Comparison of ENCODE assay signal across 18 cellular contexts in the genomic region with DNA sequence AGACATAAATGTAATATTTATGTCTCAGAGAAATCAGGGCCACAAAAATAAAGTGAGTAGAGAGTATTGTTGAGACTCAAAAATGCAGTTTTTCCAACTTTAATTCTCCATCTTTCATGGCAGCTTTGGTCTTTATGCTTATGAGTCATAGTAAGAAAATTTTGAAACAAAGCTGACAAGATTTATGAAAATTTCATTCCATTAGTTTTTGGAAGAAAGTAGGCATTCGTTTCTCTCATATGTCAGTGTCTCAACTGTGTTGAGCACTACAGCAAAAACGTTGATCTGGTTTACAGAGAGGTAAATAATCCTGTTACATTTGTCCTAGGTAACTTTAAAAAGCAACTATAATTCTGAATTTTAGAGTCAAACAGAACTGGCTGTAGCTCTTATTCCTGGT.
DNase-seq lines count a peak whose midpoint lies in the region; ATAC-seq and TF ChIP-seq lines count a peak whose summit lies in the region.
"Had no signal": no experiment of that assay in that cellular context is flagged by ENCODE, and none has a peak within 500 bp of the region (broad histone marks: within the 10 kb centered on the region; RNA-seq: fewer than 3 reads in every experiment).

No MANE protein-coding gene starts in this region.

- peak; percentile 20 for DNase-seq in EH (ENCODE audit: low read depth)
- no peak for DNase-seq in SK-N-SH
- peak; percentile 14 to 60 for DNase-seq in fibroblast of lung (ENCODE audit: low read depth in 2 of 2)
- peak; percentile 4 for DNase-seq in stromal cell of bone marrow (ENCODE audit: low read depth)
- DNase-seq in CD4-positive, alpha-beta memory T cell: no peak
- DNase-seq: DMS53, KBM-7, NCI-H1105, NCI-H146, NCI-H2029, NCI-H446 treated with DMSO at 0.1 percent for 48 hours, NCI-H526, Right ventricle myocardium superior, T-helper 1 cell had no signal

- H3K36me3 Mint-ChIP-seq in CD4-positive, alpha-beta memory T cell: no peaks in the 10 kb centered on the region

- H3K4me2 ChIP-seq in SK-N-SH (no peak overlapping the region), fibroblast of lung (ENCODE audit: extremely low read depth, insufficient read depth, low read length) (no peak overlapping the region)

- no peaks in the 10 kb centered on the region for H4K20me1 ChIP-seq in SK-N-SH (ENCODE audit: insufficient read depth)
- no peaks in the 10 kb centered on the region for H4K20me1 ChIP-seq in fibroblast of lung (ENCODE audit: control insufficient read depth, extremely low read depth, insufficient read depth, low read length)

- peak overlapping the region; percentile 39 to 69; a peak in 2 of 4 replicates for H3K27ac ChIP-seq in SK-N-SH (ENCODE audit: low read depth in 2 of 2, low read length in 1 of 2)
- H3K27ac ChIP-seq in fibroblast of lung (ENCODE audit: insufficient read depth, low read length): no peak overlapping the region
- no peak overlapping the region for H3K27ac ChIP-seq in CD4-positive, alpha-beta memory T cell (ENCODE audit: low read depth, low read length)
- H3K27ac ChIP-seq: SJSA1 had no signal

- peaks cover 6% of the 10 kb centered on the region for H3F3A ChIP-seq in SK-N-SH (replicated peaks; ENCODE audit: insufficient read depth)

- H2AFZ ChIP-seq in SK-N-SH (ENCODE audit: low read depth): peak overlapping the region; percentile 52; the same call in 1 of the 2 replicates
- no peak overlapping the region for H2AFZ ChIP-seq in fibroblast of lung (ENCODE audit: low read length)

- H3K27ac Mint-ChIP-seq in CD4-positive, alpha-beta memory T cell: no peak overlapping the region

- ATAC-seq in GM18907 (IDR thresholded peaks at IDR 0.05; ENCODE audit: unreplicated experiment): no peak
- no peak for ATAC-seq in HG03520 (IDR thresholded peaks at IDR 0.05; ENCODE audit: unreplicated experiment)
- ATAC-seq: GM12878 had no signal

- no peaks in the 10 kb centered on the region for H3K36me3 ChIP-seq in SK-N-SH (replicated peaks in 1 of 2; ENCODE audit: control insufficient read depth in 1 of 2, insufficient read depth in 2 of 2, low read length in 1 of 2)
- no peaks in the 10 kb centered on the region for H3K36me3 ChIP-seq in fibroblast of lung (ENCODE audit: control insufficient read depth, insufficient read depth, low read length)
- H3K36me3 ChIP-seq in CD4-positive, alpha-beta memory T cell (ENCODE audit: insufficient read depth, low read length): no peaks in the 10 kb centered on the region
- H3K36me3 ChIP-seq: SJSA1 had no signal

- CTCF ChIA-PET in SK-N-SH (lab: Yijun Ruan, JAX): no interaction called here
- CTCF ChIA-PET in CD4-positive, alpha-beta memory T cell (lab: Charles Lee; ENCODE audit: partially characterized antibody): no interaction called here

- TF ChIP-seq CTCF in SK-N-SH (IDR thresholded peaks at IDR 0.05) (no peak), fibroblast of lung (conservative IDR thresholded peaks at IDR 0.05 in 1 of 2, IDR thresholded peaks at IDR 0.05 in 1 of 2; ENCODE audit: low read depth in 1 of 2, low read length in 2 of 2) (no peak)

- H3K4me1 ChIP-seq in SK-N-SH (ENCODE audit: control insufficient read depth in 1 of 2, insufficient read depth in 2 of 2, low read depth in 1 of 2, low read length in 1 of 2) (peaks cover 0 to 27% of the 10 kb centered on the region in 2 experiments; a peak in 2 of 4 replicates), fibroblast of lung (ENCODE audit: control insufficient read depth, extremely low read depth, insufficient read depth, low read length) (peaks cover 2% of the 10 kb centered on the region)
- H3K4me1 ChIP-seq in CD4-positive, alpha-beta memory T cell (ENCODE audit: insufficient read depth, low read length): no peaks in the 10 kb centered on the region

- H3K4me3 ChIP-seq in SK-N-SH (ENCODE audit: low read depth in 2 of 2, low read length in 1 of 2): no peak overlapping the region
- H3K4me3 ChIP-seq in fibroblast of lung (replicated peaks in 1 of 4; ENCODE audit: control extremely low read depth in 1 of 4, insufficient read depth in 1 of 4, low read depth in 3 of 4, low read length in 4 of 4): no peak overlapping the region
- no peak overlapping the region for H3K4me3 ChIP-seq in CD4-positive, alpha-beta memory T cell (ENCODE audit: low read length in 2 of 2)
- H3K4me3 ChIP-seq: GM12878, SJSA1 had no signal

- H3K27me3 ChIP-seq in SK-N-SH (ENCODE audit: insufficient read depth) (no peaks in the 10 kb centered on the region), fibroblast of lung (ENCODE audit: control insufficient read depth, insufficient read depth, low read length) (no peaks in the 10 kb centered on the region)
- no peaks in the 10 kb centered on the region for H3K27me3 ChIP-seq in CD4-positive, alpha-beta memory T cell (ENCODE audit: insufficient read depth, low read length)
- H3K27me3 ChIP-seq: SJSA1 had no signal

- H3K4me1 Mint-ChIP-seq in CD4-positive, alpha-beta memory T cell: no peaks in the 10 kb centered on the region

- POLR2A ChIA-PET in SK-N-SH (lab: Yijun Ruan, JAX): no interaction called here
- POLR2A ChIA-PET in CD4-positive, alpha-beta memory T cell (lab: Charles Lee; ENCODE audit: partially characterized antibody): no interaction called here

- no peak overlapping the region for H3K4me3 Mint-ChIP-seq in CD4-positive, alpha-beta memory T cell

- H3K9ac ChIP-seq in SK-N-SH (no peak overlapping the region), fibroblast of lung (ENCODE audit: insufficient read depth, low read length) (no peak overlapping the region)

- H3K9me3 Mint-ChIP-seq in CD4-positive, alpha-beta memory T cell: peaks cover 0 to 3% (median 0%) of the 10 kb centered on the region in 8 donors

- H3K9me2 ChIP-seq in SK-N-SH: no peaks in the 10 kb centered on the region

- H3K79me2 ChIP-seq in SK-N-SH (ENCODE audit: insufficient read depth) (no peaks in the 10 kb centered on the region), fibroblast of lung (ENCODE audit: control insufficient read depth, insufficient read depth, low read length) (no peaks in the 10 kb centered on the region)

- no peak for TF ChIP-seq RAD21 in SK-N-SH (IDR thresholded peaks at IDR 0.05; ENCODE audit: low read length)

- intact Hi-C loops in CD4-positive, alpha-beta memory T cell (cut with micrococcal nuclease): no loop called here

- no peaks in the 10 kb centered on the region for H3K9me3 ChIP-seq in SK-N-SH
- H3K9me3 ChIP-seq in fibroblast of lung (ENCODE audit: control insufficient read depth, insufficient read depth, low read depth, low read length): no peaks in the 10 kb centered on the region
- no peaks in the 10 kb centered on the region for H3K9me3 ChIP-seq in CD4-positive, alpha-beta memory T cell (ENCODE audit: control insufficient read depth in 1 of 2, low read length in 2 of 2)
- H3K9me3 ChIP-seq: SJSA1 had no signal

- WGBS in SK-N-SH (ENCODE audit: low lambda C conversion rate): 2% methylated on average over 2 of the region's 2 CpGs

- peak in 1 of 2 experiments; percentile 62; a peak in 1 of 4 replicates for TF ChIP-seq EP300 in SK-N-SH (IDR thresholded peaks at IDR 0.05; ENCODE audit: borderline replicate concordance in 1 of 2, low read depth in 1 of 2, low read length in 1 of 2)

- peaks cover 0 to 2% of the 10 kb centered on the region in 2 donors for H3K27me3 Mint-ChIP-seq in CD4-positive, alpha-beta memory T cell

TF ChIP-seq in SK-N-SH, 30 proteins besides CTCF, POLR2A, EP300 and RAD21:
- no peak for TF ChIP-seq GABPA (IDR thresholded peaks at IDR 0.05; ENCODE audit: low read depth)
- TF ChIP-seq, protein P1, sequence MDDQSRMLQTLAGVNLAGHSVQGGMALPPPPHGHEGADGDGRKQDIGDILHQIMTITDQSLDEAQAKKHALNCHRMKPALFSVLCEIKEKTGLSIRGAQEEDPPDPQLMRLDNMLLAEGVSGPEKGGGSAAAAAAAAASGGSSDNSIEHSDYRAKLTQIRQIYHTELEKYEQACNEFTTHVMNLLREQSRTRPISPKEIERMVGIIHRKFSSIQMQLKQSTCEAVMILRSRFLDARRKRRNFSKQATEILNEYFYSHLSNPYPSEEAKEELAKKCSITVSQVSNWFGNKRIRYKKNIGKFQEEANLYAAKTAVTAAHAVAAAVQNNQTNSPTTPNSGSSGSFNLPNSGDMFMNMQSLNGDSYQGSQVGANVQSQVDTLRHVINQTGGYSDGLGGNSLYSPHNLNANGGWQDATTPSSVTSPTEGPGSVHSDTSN (IDR thresholded peaks at IDR 0.05): peak; percentile 80
- TF ChIP-seq MEF2A (IDR thresholded peaks at IDR 0.05; ENCODE audit: borderline replicate concordance, low read depth): no peak
- TF ChIP-seq RFX5 (IDR thresholded peaks at IDR 0.05; ENCODE audit: low read length): no peak
- no peak for TF ChIP-seq NRF1 (IDR thresholded peaks at IDR 0.05; ENCODE audit: low read depth, low read length)
- peak; percentile 30; the same call in 1 of the 2 replicates for TF ChIP-seq TCF12 (IDR thresholded peaks at IDR 0.05)
- TF ChIP-seq FOSL2 (IDR thresholded peaks at IDR 0.05; ENCODE audit: borderline replicate concordance, low read depth): peak; percentile 57; the same call in 1 of the 2 replicates
- no peak for TF ChIP-seq FOXM1 (IDR thresholded peaks at IDR 0.05; ENCODE audit: low read depth)
- no peak for TF ChIP-seq YY1 (IDR thresholded peaks at IDR 0.05; ENCODE audit: low read depth)
- TF ChIP-seq, protein P2, sequence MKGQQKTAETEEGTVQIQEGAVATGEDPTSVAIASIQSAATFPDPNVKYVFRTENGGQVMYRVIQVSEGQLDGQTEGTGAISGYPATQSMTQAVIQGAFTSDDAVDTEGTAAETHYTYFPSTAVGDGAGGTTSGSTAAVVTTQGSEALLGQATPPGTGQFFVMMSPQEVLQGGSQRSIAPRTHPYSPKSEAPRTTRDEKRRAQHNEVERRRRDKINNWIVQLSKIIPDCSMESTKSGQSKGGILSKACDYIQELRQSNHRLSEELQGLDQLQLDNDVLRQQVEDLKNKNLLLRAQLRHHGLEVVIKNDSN (IDR thresholded peaks at IDR 0.05; ENCODE audit: borderline replicate concordance, low read depth): no peak
- TF ChIP-seq RXRA (IDR thresholded peaks at IDR 0.05; ENCODE audit: borderline replicate concordance, low read depth): no peak
- TF ChIP-seq TEAD4 (IDR thresholded peaks at IDR 0.05; ENCODE audit: borderline replicate concordance, insufficient read depth): no peak; the same call in 1 of the 2 replicates
- TF ChIP-seq JUND (IDR thresholded peaks at IDR 0.05): peak; percentile 48; the same call in 1 of the 2 replicates
- TF ChIP-seq NFIC (IDR thresholded peaks at IDR 0.05; ENCODE audit: borderline replicate concordance): peak; percentile 14; the same call in 1 of the 2 replicates

Comparison
In these comparisons a context has a peak if more than half of its experiments do, and no peak if none do; other contexts are left out.
1. DNase-seq: peak in EH (single experiment), fibroblast of lung (2 of 2) and stromal cell of bone marrow (single experiment); none in SK-N-SH (single experiment) and CD4-positive, alpha-beta memory T cell (0 of 5).
2. H3K27ac ChIP-seq: peak in SK-N-SH (2 of 2); none in fibroblast of lung (single experiment) and CD4-positive, alpha-beta memory T cell (single experiment).